In the genomic region with DNA sequence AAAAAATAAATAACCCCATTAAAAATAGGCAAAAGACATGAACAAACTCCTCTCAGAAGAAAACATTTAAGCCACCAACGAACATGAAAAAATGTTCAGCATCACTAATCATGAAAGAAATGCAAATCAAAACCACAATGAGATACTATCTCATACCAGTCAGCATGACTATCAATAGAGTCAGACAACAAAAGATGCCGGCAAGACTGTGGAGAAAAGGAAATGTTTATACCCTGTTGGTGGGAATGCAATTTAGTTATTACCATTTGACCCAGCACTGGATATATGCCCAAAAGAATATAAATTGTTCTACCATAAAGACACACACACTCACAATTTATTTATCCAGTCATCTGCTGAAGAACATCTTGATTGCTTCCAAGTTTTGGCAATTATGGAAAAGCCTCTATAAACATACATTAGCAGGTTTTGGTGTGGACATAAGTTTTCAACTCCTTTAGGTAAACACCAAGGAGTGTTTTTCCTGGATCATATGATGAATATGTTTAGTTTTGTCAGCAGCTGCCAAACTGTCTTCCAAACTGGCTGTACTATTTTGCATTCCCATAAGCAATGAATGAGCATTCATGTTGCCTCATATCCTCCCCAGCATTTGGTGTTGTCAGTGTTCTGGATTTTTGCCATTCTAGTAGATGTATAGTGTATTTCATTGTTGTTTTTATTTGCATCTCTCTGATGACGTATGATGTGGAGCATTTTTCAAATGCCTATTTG, we compare ENCODE assay signal across 1 cellular context.
TF ChIP-seq lines count a peak whose summit lies in the region.

No MANE protein-coding gene starts in this region.

TF ChIP-seq in K562, 482 proteins besides CTCF, POLR2A, EP300 and RAD21:
- TF ChIP-seq FOSL1 (tag; conservative IDR thresholded peaks at IDR 0.05) (peak; percentile 59), POLR3G (IDR thresholded peaks at IDR 0.05; ENCODE audit: extremely low read depth, insufficient read length, insufficient replicate concordance) (no peak), ZFP1 (CRISPR knock-in tag; IDR thresholded peaks at IDR 0.05) (no peak)
